Comparison of ENCODE assay signal across 10 cellular contexts in the genomic region with DNA sequence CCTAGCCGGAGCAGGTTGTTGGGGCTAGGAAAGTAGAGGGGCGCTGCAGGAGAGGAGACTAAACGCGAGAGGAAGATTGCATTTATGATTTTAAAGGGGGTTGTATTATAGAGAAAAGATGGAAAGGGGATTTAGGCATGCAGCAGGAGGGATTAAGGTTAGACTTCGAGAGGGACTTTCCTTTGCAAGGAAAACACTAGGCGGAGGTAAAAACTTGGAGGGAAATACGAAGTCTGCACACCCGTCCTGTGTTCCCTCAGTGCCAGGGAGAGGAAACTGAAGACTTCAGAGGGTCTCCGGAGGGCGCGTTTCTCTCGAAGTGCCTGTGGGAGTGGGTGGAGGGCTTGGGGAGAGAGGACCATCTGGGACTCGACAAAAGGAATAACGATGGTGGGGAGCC. TPM values are rescaled to one million over a fixed set of nuclear protein-coding genes. Genes with fewer than 3 reads are reported as not detected.
DNase-seq lines count a peak whose midpoint lies in the region; ATAC-seq, FAIRE-seq and TF ChIP-seq lines count a peak whose summit lies in the region.
"Had no signal": no experiment of that assay in that cellular context is flagged by ENCODE, and none has a peak within 500 bp of the region (broad histone marks: within the 10 kb centered on the region; RNA-seq: fewer than 3 reads in every experiment).

No MANE protein-coding gene starts in this region.

- H3K4me2 ChIP-seq in HCT116 (ENCODE audit: low read length) (peak overlapping the region; percentile 65), smooth muscle cell (peak overlapping the region; percentile 87)

- H2AFZ ChIP-seq in HCT116 (ENCODE audit: low read depth, low read length, poor library complexity, severe bottlenecking) (no peak overlapping the region), smooth muscle cell (ENCODE audit: low read depth) (no peak overlapping the region)

- H3K36me3 Mint-ChIP-seq in activated T-helper 17 cell treated with anti-CD3 and anti-CD28 coated beads, Interleukin-2, amount 50 U/mL, for 72 hours (ENCODE audit: low read depth), result peaks cover 5% of the 10 kb centered on the region

- RAD21 ChIA-PET in HCT116 (lab: Charles Lee; ENCODE audit: low non-redundant PET in 1 of 2, low total read pairs in 2 of 2, uncharacterized antibody in 2 of 2, unreplicated experiment in 2 of 2), result no interaction called here

- H3K27ac Mint-ChIP-seq in activated T-helper 17 cell treated with anti-CD3 and anti-CD28 coated beads, Interleukin-2, amount 50 U/mL, for 72 hours, result no peak overlapping the region

- intact Hi-C loops in HCT116 (cut with micrococcal nuclease), result no loop called here
- intact Hi-C loops in kidney (cut with DNase I), result loop anchor here (10.0 kb wide), 1 partner anchor 376 kb away; no protein-coding TSS in a partner anchor

- no peaks in the 10 kb centered on the region for H3K9me3 Mint-ChIP-seq in activated T-helper 17 cell treated with anti-CD3 and anti-CD28 coated beads, Interleukin-2, amount 50 U/mL, for 72 hours

- H3K4me1 ChIP-seq in HCT116 (ENCODE audit: control insufficient read depth in 1 of 2, insufficient read depth in 2 of 2, low read length in 2 of 2), result peaks cover 0 to 5% of the 10 kb centered on the region in 2 experiments; a peak in 1 of 4 replicates
- peaks cover 4 to 7% of the 10 kb centered on the region in 2 donors for H3K4me1 ChIP-seq in kidney (ENCODE audit: control insufficient read depth in 1 of 2, insufficient read depth in 1 of 2, low read depth in 1 of 2, low read length in 2 of 2)
- H3K4me1 ChIP-seq in smooth muscle cell (ENCODE audit: low read depth), result peaks cover 5% of the 10 kb centered on the region

- H3K9me2 ChIP-seq in HCT116 (ENCODE audit: insufficient read depth), result no peaks in the 10 kb centered on the region

- H3K36me3 ChIP-seq in HCT116 (ENCODE audit: control insufficient read depth in 1 of 2, insufficient read depth in 2 of 2, low read length in 2 of 2) (no peaks in the 10 kb centered on the region), kidney (ENCODE audit: control insufficient read depth in 1 of 2, insufficient read depth in 2 of 2, low read length in 2 of 2) (no peaks in the 10 kb centered on the region), smooth muscle cell (ENCODE audit: low read depth) (no peaks in the 10 kb centered on the region)

- 39% methylated on average over 14 of the region's 14 CpGs for WGBS in smooth muscle cell (ENCODE audit: low lambda C conversion rate)

- DNase-seq in HCT116 (ENCODE audit: low read depth, low spot score) (no peak), kidney (no peak), smooth muscle cell (lab: John Stamatoyannopoulos, UW; ENCODE audit: unreplicated experiment) (no peak), DMS153 (lab: John Stamatoyannopoulos, UW) (no peak), NK-92 (lab: John Stamatoyannopoulos, UW; ENCODE audit: unreplicated experiment) (no peak), mesenteric fat pad (ENCODE audit: low spot score) (no peak)
- DNase-seq: activated CD4-positive, CD25-positive, alpha-beta regulatory T cell treated with anti-CD3 and anti-CD28 coated beads, Interleukin-2, amount 50 U/mL, for 72 hours; stimulated activated CD4-positive, alpha-beta T cell treated with anti-CD3 and anti-CD28 coated beads, Interleukin-4, amount 100 ng/mL, for 24 hours had no signal

- no peak for ATAC-seq in HCT116
- ATAC-seq in activated T-helper 17 cell treated with anti-CD3 and anti-CD28 coated beads, Interleukin-2, amount 50 U/mL, for 72 hours (replicated peaks), result no peak

- POLR2A ChIA-PET in HCT116 (lab: Charles Lee), result no interaction called here

- H3K79me2 ChIP-seq in HCT116 (ENCODE audit: insufficient read depth, low read length) (no peaks in the 10 kb centered on the region), smooth muscle cell (ENCODE audit: low read depth) (no peaks in the 10 kb centered on the region)

- no peak overlapping the region for H3K9ac ChIP-seq in HCT116 (ENCODE audit: low read length)
- H3K9ac ChIP-seq in kidney (ENCODE audit: low read length in 2 of 2), result no peak overlapping the region
- no peak overlapping the region for H3K9ac ChIP-seq in smooth muscle cell (ENCODE audit: low read depth)

- H3K4me3 Mint-ChIP-seq in activated T-helper 17 cell treated with anti-CD3 and anti-CD28 coated beads, Interleukin-2, amount 50 U/mL, for 72 hours, result peak overlapping the region; percentile 25

- peak overlapping the region; percentile 11 to 13; a peak in 1 of 4 replicates for H3K4me3 ChIP-seq in HCT116 (replicated peaks in 1 of 2; ENCODE audit: low read depth in 1 of 2, low read length in 2 of 2)
- H3K4me3 ChIP-seq in kidney (ENCODE audit: low read length in 2 of 2), result peak overlapping the region; percentile 28 to 39
- H3K4me3 ChIP-seq in smooth muscle cell, result peak overlapping the region; percentile 46

- BruUV-seq in HCT116 (replicated peaks; lab: Mats Ljungman, UMichigan), result no TSS peak

- TF ChIP-seq CTCF in HCT116 (IDR thresholded peaks at IDR 0.05 in 2 of 3, conservative IDR thresholded peaks at IDR 0.05 in 1 of 3; ENCODE audit: borderline replicate concordance in 1 of 3, insufficient read depth in 1 of 3, low read depth in 2 of 3, low read length in 2 of 3), result no peak
- TF ChIP-seq CTCF in kidney (IDR thresholded peaks at IDR 0.05; ENCODE audit: borderline replicate concordance, extremely low read depth, insufficient read depth), result no peak
- no peak for TF ChIP-seq CTCF in smooth muscle cell (IDR thresholded peaks at IDR 0.05; ENCODE audit: borderline replicate concordance, insufficient read depth, poor library complexity, severe bottlenecking)

- peaks cover 56% of the 10 kb centered on the region for H3K27me3 Mint-ChIP-seq in activated T-helper 17 cell treated with anti-CD3 and anti-CD28 coated beads, Interleukin-2, amount 50 U/mL, for 72 hours

- no peaks in the 10 kb centered on the region for H4K20me1 ChIP-seq in HCT116 (ENCODE audit: insufficient read depth)
- H4K20me1 ChIP-seq in smooth muscle cell (ENCODE audit: low read depth), result no peaks in the 10 kb centered on the region

- peaks cover 8% of the 10 kb centered on the region; the same call in 1 of the 2 replicates for H3K27me3 ChIP-seq in HCT116 (ENCODE audit: insufficient read depth, low read length)
- peaks cover 64% of the 10 kb centered on the region for H3K27me3 ChIP-seq in smooth muscle cell (ENCODE audit: low read depth)

- CTCF ChIA-PET in HCT116 (lab: Charles Lee), result no interaction called here

- no peak for FAIRE-seq in kidney (lab: Jason Lieb, UNC)

- no peak for TF ChIP-seq POLR2A in HCT116 (IDR thresholded peaks at IDR 0.05; ENCODE audit: borderline replicate concordance, extremely low read depth, insufficient read depth, insufficient read length)

- H3K9me3 ChIP-seq in HCT116 (ENCODE audit: control insufficient read depth in 1 of 2, insufficient read depth in 1 of 2, low read depth in 1 of 2, low read length in 2 of 2) (no peaks in the 10 kb centered on the region), kidney (ENCODE audit: control insufficient read depth in 1 of 2, low read length in 2 of 2) (no peaks in the 10 kb centered on the region), smooth muscle cell (replicated peaks; ENCODE audit: low read depth) (no peaks in the 10 kb centered on the region)

- no peak overlapping the region for H3K27ac ChIP-seq in HCT116 (ENCODE audit: low read depth, low read length)
- no peak overlapping the region for H3K27ac ChIP-seq in kidney (ENCODE audit: low read depth in 2 of 2, low read length in 2 of 2)
- H3K27ac ChIP-seq in smooth muscle cell (ENCODE audit: low read depth), result no peak overlapping the region

- H3K4me1 Mint-ChIP-seq in activated T-helper 17 cell treated with anti-CD3 and anti-CD28 coated beads, Interleukin-2, amount 50 U/mL, for 72 hours, result peaks cover 9% of the 10 kb centered on the region

- TF ChIP-seq RAD21 in HCT116 (IDR thresholded peaks at IDR 0.05; ENCODE audit: low read depth), result no peak

- no peaks in the 10 kb centered on the region for H3F3A ChIP-seq in smooth muscle cell (ENCODE audit: low read depth)

TF ChIP-seq in HCT116, 20 proteins besides CTCF, POLR2A, EP300 and RAD21 (continues in another document):
- no peak for TF ChIP-seq SIN3A (IDR thresholded peaks at IDR 0.05; ENCODE audit: low read depth)
- TF ChIP-seq, protein P1, sequence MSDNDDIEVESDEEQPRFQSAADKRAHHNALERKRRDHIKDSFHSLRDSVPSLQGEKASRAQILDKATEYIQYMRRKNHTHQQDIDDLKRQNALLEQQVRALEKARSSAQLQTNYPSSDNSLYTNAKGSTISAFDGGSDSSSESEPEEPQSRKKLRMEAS (IDR thresholded peaks at IDR 0.05), result no peak
- no peak for TF ChIP-seq ZNF274 (IDR thresholded peaks at IDR 0.05; ENCODE audit: low read depth, low read length)
- TF ChIP-seq ZFX (IDR thresholded peaks at IDR 0.05), result no peak
- TF ChIP-seq YY1 (IDR thresholded peaks at IDR 0.05; ENCODE audit: extremely low read depth, insufficient replicate concordance, low read depth, low read length), result no peak

RNA-seq across cellular contexts. Expression of a gene that starts 0.4 kb away (rescaled TPM):
- total RNA-seq in HCT116 (2021; ENCODE audit: unreplicated experiment), result 0.61 TPM
- polyA plus RNA-seq in HCT116 (2012), result 0.60 and 1.1 TPM in 2 replicates
- not detected for total RNA-seq in activated T-helper 17 cell treated with anti-CD3 and anti-CD28 coated beads, Interleukin-2, amount 50 U/mL, for 72 hours
- total RNA-seq in kidney, result 128 TPM
- 217 TPM for polyA plus RNA-seq in kidney (ENCODE audit: insufficient read depth, low read depth, low replicate concordance)
- not detected in 2 replicates for total RNA-seq in smooth muscle cell
- 0.31 TPM in 1 of 2 replicates, not detected in the other for polyA plus RNA-seq in smooth muscle cell
- total RNA-seq in mesenteric fat pad, result 184 TPM

RNA-seq across cellular contexts. Expression of a gene that starts 39.5 kb away (rescaled TPM):
- total RNA-seq in HCT116 (2021; ENCODE audit: unreplicated experiment), result 0.52 TPM
- 0.09 and 0.11 TPM in 2 replicates for polyA plus RNA-seq in HCT116 (2012)
- total RNA-seq in activated T-helper 17 cell treated with anti-CD3 and anti-CD28 coated beads, Interleukin-2, amount 50 U/mL, for 72 hours, result 10 to 100 TPM; 17.8 to 47.4 TPM
- 7.5 TPM for total RNA-seq in kidney
- 4.4 TPM for polyA plus RNA-seq in kidney (ENCODE audit: insufficient read depth, low read depth, low replicate concordance)
- 0.04 TPM in 1 of 2 replicates, not detected in the other for total RNA-seq in smooth muscle cell
- not detected in 2 replicates for polyA plus RNA-seq in smooth muscle cell
- 56.2 TPM for total RNA-seq in mesenteric fat pad

RNA-seq across cellular contexts. Expression of a gene that starts 45.8 kb away (rescaled TPM):
- total RNA-seq in HCT116 (2021; ENCODE audit: unreplicated experiment) (not detected), kidney (not detected), smooth muscle cell (not detected in 2 replicates), mesenteric fat pad (not detected)
- not detected in 2 replicates for polyA plus RNA-seq in HCT116 (2012)
- not detected for total RNA-seq in activated T-helper 17 cell treated with anti-CD3 and anti-CD28 coated beads, Interleukin-2, amount 50 U/mL, for 72 hours
- polyA plus RNA-seq in kidney (ENCODE audit: insufficient read depth, low read depth, low replicate concordance) (not detected), smooth muscle cell (not detected in 2 replicates)
- total RNA-seq: liver had no signal
- polyA plus RNA-seq: liver had no signal

RNA-seq across cellular contexts. Expression of a gene that starts 59.3 kb away (rescaled TPM):
- total RNA-seq in HCT116 (2021; ENCODE audit: unreplicated experiment) (not detected), kidney (not detected), smooth muscle cell (not detected in 2 replicates), mesenteric fat pad (not detected)
- not detected in 2 replicates for polyA plus RNA-seq in HCT116 (2012)
- not detected for total RNA-seq in activated T-helper 17 cell treated with anti-CD3 and anti-CD28 coated beads, Interleukin-2, amount 50 U/mL, for 72 hours
- polyA plus RNA-seq in kidney (ENCODE audit: insufficient read depth, low read depth, low replicate concordance) (not detected), smooth muscle cell (not detected in 2 replicates)
- total RNA-seq: liver had no signal
- polyA plus RNA-seq: liver had no signal

Comparison
In these comparisons a context has a peak if more than half of its experiments do, and no peak if none do; other contexts are left out.
1. RNA of a gene that starts 0.4 kb away (total RNA-seq): 184 TPM in mesenteric fat pad (single experiment) and 128 TPM in kidney (single experiment); 0.61 TPM in HCT116 (single experiment), not detected in activated T-helper 17 cell treated with anti-CD3 and anti-CD28 coated beads, Interleukin-2, amount 50 U/mL, for 72 hours and not detected in smooth muscle cell; every median in the first group is over 10 times any median in the second.
2. Peak in every context shown above with its lines, with median percentiles within 50 percentile points of each other: H3K4me3 ChIP-seq.